In genomic region chr9:87371801-87372374, GRCh38 we compare ENCODE assay signal across 17 cellular contexts.
DNase-seq lines count a peak whose midpoint lies in the region; ATAC-seq and TF ChIP-seq lines count a peak whose summit lies in the region.
"Had no signal": no experiment of that assay in that cellular context is flagged by ENCODE, and none has a peak within 500 bp of the region (broad histone marks: within the 10 kb centered on the region; RNA-seq: fewer than 3 reads in every experiment).

No MANE protein-coding gene starts in this region.

- H3K79me2 ChIP-seq in PC-9 (ENCODE audit: low read depth) (no peaks in the 10 kb centered on the region), hepatocyte (no peaks in the 10 kb centered on the region)

- no peak for TF ChIP-seq CTCF in PC-9 (conservative IDR thresholded peaks at IDR 0.05)
- TF ChIP-seq CTCF in hepatocyte (IDR thresholded peaks at IDR 0.05; ENCODE audit: poor library complexity) = no peak
- no peak for TF ChIP-seq CTCF in nephron (IDR thresholded peaks at IDR 0.05; ENCODE audit: unreplicated experiment in 3 of 3)
- TF ChIP-seq CTCF in upper lobe of right lung (IDR thresholded peaks at IDR 0.05) = no peak

- H3K4me3 ChIP-seq in PC-9 (no peak overlapping the region), hepatocyte (no peak overlapping the region), upper lobe of right lung (no peak overlapping the region)

- H3K9me3 ChIP-seq in PC-9 (ENCODE audit: insufficient read depth, low read depth) = no peaks in the 10 kb centered on the region
- H3K9me3 ChIP-seq in hepatocyte (ENCODE audit: low read depth) = no peaks in the 10 kb centered on the region
- H3K9me3 ChIP-seq in upper lobe of right lung = peaks cover 14% of the 10 kb centered on the region

- WGBS in hepatocyte (ENCODE audit: low lambda C conversion rate, missing lambda C conversion rate) = 91% methylated on average over 7 of the region's 7 CpGs

- peaks cover 26% of the 10 kb centered on the region for H3F3A ChIP-seq in PC-9 (ENCODE audit: insufficient read depth, low read depth)

- peak overlapping the region; percentile 87 to 89 (median 89) for H3K27ac Mint-ChIP-seq in nephron
- H3K27ac Mint-ChIP-seq: CD4-positive, CD25-positive, alpha-beta regulatory T cell; H9 had no signal

- BruUV-seq in PC-9 (replicated peaks; lab: Mats Ljungman, UMichigan) = TSS peak; percentile 62

- peak overlapping the region; percentile 36; the same call in 1 of the 2 replicates for H3K4me2 ChIP-seq in PC-9
- peak overlapping the region; percentile 55 for H3K4me2 ChIP-seq in hepatocyte

- no peaks in the 10 kb centered on the region for H4K20me1 ChIP-seq in PC-9 (ENCODE audit: insufficient read depth)
- H4K20me1 ChIP-seq in hepatocyte (ENCODE audit: insufficient read depth, poor library complexity, severe bottlenecking) = no peaks in the 10 kb centered on the region

- CTCF ChIA-PET in PC-9 (lab: Charles Lee) = interaction anchor here (0.6 kb wide), 1 partner anchor 34 kb away, joined by 4 read pairs; no protein-coding TSS in a partner anchor

- H3K27me3 ChIP-seq in PC-9 (ENCODE audit: insufficient read depth, low read depth) = no peaks in the 10 kb centered on the region
- H3K27me3 ChIP-seq in hepatocyte = no peaks in the 10 kb centered on the region
- no peaks in the 10 kb centered on the region for H3K27me3 ChIP-seq in upper lobe of right lung

- intact Hi-C loops in PC-9 (cut with micrococcal nuclease; ENCODE audit: unreplicated experiment) (loop anchor here (1.0 kb wide), 1 partner anchor 35 kb away; no protein-coding TSS in a partner anchor), upper lobe of right lung (cut with DNase I) (no loop called here)

- no peaks in the 10 kb centered on the region for H3K36me3 Mint-ChIP-seq in nephron (ENCODE audit: low read depth)
- H3K36me3 Mint-ChIP-seq: CD4-positive, CD25-positive, alpha-beta regulatory T cell had no signal

- no peaks in the 10 kb centered on the region for H3K27me3 Mint-ChIP-seq in nephron (ENCODE audit: low read depth)

- POLR2A ChIA-PET in PC-9 (lab: Charles Lee; ENCODE audit: unreplicated experiment) = no interaction called here

- TF ChIP-seq POLR2A in GM18505 (IDR thresholded peaks at IDR 0.05; ENCODE audit: borderline replicate concordance, extremely low read depth, insufficient read depth, insufficient read length) = no peak

- H3K4me1 ChIP-seq in PC-9 (replicated peaks; ENCODE audit: insufficient read depth) (peaks cover 48% of the 10 kb centered on the region), hepatocyte (ENCODE audit: insufficient read depth) (peaks cover 16% of the 10 kb centered on the region), upper lobe of right lung (no peaks in the 10 kb centered on the region)

- peak overlapping the region; percentile 66 for H3K27ac ChIP-seq in PC-9
- H3K27ac ChIP-seq in hepatocyte = peak overlapping the region; percentile 71
- peak overlapping the region; percentile 7 for H3K27ac ChIP-seq in upper lobe of right lung

- H3K9me2 ChIP-seq in PC-9 (ENCODE audit: insufficient read depth) = no peaks in the 10 kb centered on the region
- no peaks in the 10 kb centered on the region for H3K9me2 ChIP-seq in hepatocyte (replicated peaks; ENCODE audit: insufficient read depth)

- peaks cover 21% of the 10 kb centered on the region for H3K4me1 Mint-ChIP-seq in nephron

- ATAC-seq in upper lobe of right lung (no peak), GM18505 (IDR thresholded peaks at IDR 0.05; ENCODE audit: unreplicated experiment) (no peak)

- H2AFZ ChIP-seq in PC-9 (no peak overlapping the region), hepatocyte (no peak overlapping the region)

- no peak overlapping the region for H3K4me3 Mint-ChIP-seq in nephron
- H3K4me3 Mint-ChIP-seq: CD4-positive, CD25-positive, alpha-beta regulatory T cell; H9 had no signal

- no peaks in the 10 kb centered on the region for H3K36me3 ChIP-seq in PC-9 (ENCODE audit: low read depth)
- H3K36me3 ChIP-seq in hepatocyte (replicated peaks; ENCODE audit: insufficient read depth, low read depth) = no peaks in the 10 kb centered on the region
- no peaks in the 10 kb centered on the region for H3K36me3 ChIP-seq in upper lobe of right lung

- DNase-seq in PC-9 (no peak), hepatocyte (ENCODE audit: low spot score) (no peak), upper lobe of right lung (no peak), NCI-H226 (no peak), A172 (ENCODE audit: low spot score) (no peak)
- DNase-seq: CD4-positive, CD25-positive, alpha-beta regulatory T cell; COR-L47; H9; Kasumi-1; NCI-H1694 treated with DMSO at 0.1 percent for 48 hours; NCI-H2081 treated with DMSO at 0.1 percent for 48 hours; NCI-H446 treated with DMSO at 0.1 percent for 48 hours; NCI-H526 treated with DMSO at 0.1 percent for 48 hours; OCI-M1; Right ventricle myocardium superior had no signal

- peaks cover 11% of the 10 kb centered on the region for H3K9me3 Mint-ChIP-seq in nephron

Comparison
In these comparisons a context has a peak if more than half of its experiments do, and no peak if none do; other contexts are left out.
1. H3K27ac ChIP-seq: peak in every context shown above with its lines; median percentile 71 in hepatocyte; 66 in PC-9; 7 in upper lobe of right lung.